Comparison of ENCODE assay signal across 1 cellular context in the genomic region with DNA sequence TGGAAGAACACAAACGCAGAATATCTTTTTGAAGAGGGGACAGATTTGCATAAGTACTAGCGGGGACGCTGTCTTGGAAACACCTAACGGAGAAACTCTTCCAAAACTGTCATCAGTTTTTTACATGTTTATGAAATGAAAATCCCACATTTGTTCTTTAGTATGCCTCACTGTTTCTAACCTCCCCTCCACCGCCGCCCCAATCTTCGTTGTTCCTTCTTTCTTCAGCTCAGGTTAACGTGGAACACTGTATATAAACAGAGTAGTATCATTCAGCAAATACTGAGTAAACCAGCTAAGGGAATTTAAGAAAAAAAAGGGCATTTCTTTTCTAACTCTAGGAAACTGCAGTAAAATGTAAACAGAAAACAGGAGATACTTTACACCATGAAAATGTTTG.
TF ChIP-seq lines count a peak whose summit lies in the region.

No MANE protein-coding gene starts in this region.

TF ChIP-seq in H1, 55 proteins besides CTCF, POLR2A, EP300 and RAD21 (continued from another document):
- TF ChIP-seq, protein P1, sequence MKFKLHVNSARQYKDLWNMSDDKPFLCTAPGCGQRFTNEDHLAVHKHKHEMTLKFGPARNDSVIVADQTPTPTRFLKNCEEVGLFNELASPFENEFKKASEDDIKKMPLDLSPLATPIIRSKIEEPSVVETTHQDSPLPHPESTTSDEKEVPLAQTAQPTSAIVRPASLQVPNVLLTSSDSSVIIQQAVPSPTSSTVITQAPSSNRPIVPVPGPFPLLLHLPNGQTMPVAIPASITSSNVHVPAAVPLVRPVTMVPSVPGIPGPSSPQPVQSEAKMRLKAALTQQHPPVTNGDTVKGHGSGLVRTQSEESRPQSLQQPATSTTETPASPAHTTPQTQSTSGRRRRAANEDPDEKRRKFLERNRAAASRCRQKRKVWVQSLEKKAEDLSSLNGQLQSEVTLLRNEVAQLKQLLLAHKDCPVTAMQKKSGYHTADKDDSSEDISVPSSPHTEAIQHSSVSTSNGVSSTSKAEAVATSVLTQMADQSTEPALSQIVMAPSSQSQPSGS (IDR thresholded peaks at IDR 0.05; ENCODE audit: low read length): no peak
- TF ChIP-seq SP2 (IDR thresholded peaks at IDR 0.05; ENCODE audit: low read length): no peak
- TF ChIP-seq, protein P2, sequence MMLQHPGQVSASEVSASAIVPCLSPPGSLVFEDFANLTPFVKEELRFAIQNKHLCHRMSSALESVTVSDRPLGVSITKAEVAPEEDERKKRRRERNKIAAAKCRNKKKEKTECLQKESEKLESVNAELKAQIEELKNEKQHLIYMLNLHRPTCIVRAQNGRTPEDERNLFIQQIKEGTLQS (IDR thresholded peaks at IDR 0.05; ENCODE audit: insufficient read depth, low read depth, low read length): no peak
- TF ChIP-seq HDAC6 (IDR thresholded peaks at IDR 0.05; ENCODE audit: low read depth, low read length): no peak
- TF ChIP-seq HDAC2 (IDR thresholded peaks at IDR 0.05; ENCODE audit: borderline replicate concordance in 1 of 2, low read depth in 2 of 2, low read length in 2 of 2): no peak
- TF ChIP-seq POU5F1 (IDR thresholded peaks at IDR 0.05; ENCODE audit: low read depth, low read length): no peak
- no peak for TF ChIP-seq CHD2 (IDR thresholded peaks at IDR 0.05; ENCODE audit: low read length)
- TF ChIP-seq BRCA1 (IDR thresholded peaks at IDR 0.05; ENCODE audit: low read depth, low read length): no peak
- TF ChIP-seq EGR1 (IDR thresholded peaks at IDR 0.05; ENCODE audit: borderline replicate concordance, low read depth, low read length): no peak
- TF ChIP-seq YY1 (IDR thresholded peaks at IDR 0.05; ENCODE audit: low read depth, low read length): no peak
